ENCODE assay signal across 13 cellular contexts in genomic region chr11:130513132-130513531, GRCh38.
DNase-seq lines count a peak whose midpoint lies in the region; ATAC-seq lines count a peak whose summit lies in the region.
"Had no signal": no experiment of that assay in that cellular context is flagged by ENCODE, and none has a peak within 500 bp of the region (broad histone marks: within the 10 kb centered on the region; RNA-seq: fewer than 3 reads in every experiment).

No MANE protein-coding gene starts in this region.

- 0 out of 2 replicates have a peak, but pooled peaks cover 1% of the 10 kb centered on the region for H3K9me3 ChIP-seq in MG63

- DNase-seq in AG20443 (ENCODE audit: low spot score) (peak; percentile 58), MG63 (peak; percentile 72), amniotic epithelial cell (ENCODE audit: low read depth) (peak; percentile 23), left kidney (ENCODE audit: low read depth, low spot score) (peak; percentile 60)
- DNase-seq in naive thymus-derived CD8-positive, alpha-beta T cell = no peak
- DNase-seq in stimulated activated naive B cell treated with anti-CD40 and anti-IgM and Interleukin-4, amounts not matched to agents 10 μg/mL and 1 μg/mL and 100 μg/mL, for 72 hours = no peak
- no peak for DNase-seq in activated CD8-positive, alpha-beta memory T cell treated with anti-CD3 and anti-CD28 coated beads, Interleukin-2, amount 50 U/mL, for 48 hours
- DNase-seq: activated CD4-positive, alpha-beta T cell treated with anti-CD3 and anti-CD28 coated beads, Interleukin-2, amount 10 ng/mL, durations not matched to agents 7 days and 5 days; activated naive CD4-positive, alpha-beta T cell treated with anti-CD3 and anti-CD28 coated beads, Interleukin-2, amount 50 U/mL, for 16 hours; AML-193; NCI-H526 treated with DMSO at 0.1 percent for 48 hours had no signal

- no peak overlapping the region for H3K27ac Mint-ChIP-seq in naive thymus-derived CD8-positive, alpha-beta T cell
- H3K27ac Mint-ChIP-seq in stimulated activated naive B cell treated with anti-CD40 and anti-IgM and Interleukin-4, amounts not matched to agents 10 μg/mL and 1 μg/mL and 100 μg/mL, for 72 hours = no peak overlapping the region
- H3K27ac Mint-ChIP-seq: activated CD4-positive, alpha-beta T cell treated with anti-CD3 and anti-CD28 coated beads, Interleukin-2, amount 10 ng/mL, durations not matched to agents 7 days and 5 days; memory B cell had no signal

- ATAC-seq in HG02981 (IDR thresholded peaks at IDR 0.05; ENCODE audit: unreplicated experiment) = no peak
- ATAC-seq in naive thymus-derived CD8-positive, alpha-beta T cell = no peak
- no peak for ATAC-seq in stimulated activated naive B cell treated with anti-CD40 and anti-IgM and Interleukin-4, amounts not matched to agents 10 μg/mL and 1 μg/mL and 100 μg/mL, for 72 hours (replicated peaks)

- peaks cover 0 to 11% (median 0%) of the 10 kb centered on the region in 5 donors for H3K27me3 Mint-ChIP-seq in naive thymus-derived CD8-positive, alpha-beta T cell
- peaks cover 0 to 9% of the 10 kb centered on the region in 2 donors for H3K27me3 Mint-ChIP-seq in stimulated activated naive B cell treated with anti-CD40 and anti-IgM and Interleukin-4, amounts not matched to agents 10 μg/mL and 1 μg/mL and 100 μg/mL, for 72 hours
- H3K27me3 Mint-ChIP-seq: activated CD4-positive, alpha-beta T cell treated with anti-CD3 and anti-CD28 coated beads, Interleukin-2, amount 10 ng/mL, durations not matched to agents 7 days and 5 days had no signal

- peaks cover 0 to 10% (median 4%) of the 10 kb centered on the region in 9 donors for H3K9me3 Mint-ChIP-seq in naive thymus-derived CD8-positive, alpha-beta T cell
- H3K9me3 Mint-ChIP-seq in stimulated activated naive B cell treated with anti-CD40 and anti-IgM and Interleukin-4, amounts not matched to agents 10 μg/mL and 1 μg/mL and 100 μg/mL, for 72 hours = peaks cover 2 to 3% of the 10 kb centered on the region in 2 donors

- H3K36me3 ChIP-seq in MG63 = no peaks in the 10 kb centered on the region

- no peak overlapping the region for H3K4me3 Mint-ChIP-seq in naive thymus-derived CD8-positive, alpha-beta T cell
- H3K4me3 Mint-ChIP-seq in stimulated activated naive B cell treated with anti-CD40 and anti-IgM and Interleukin-4, amounts not matched to agents 10 μg/mL and 1 μg/mL and 100 μg/mL, for 72 hours = no peak overlapping the region
- H3K4me3 Mint-ChIP-seq: activated CD4-positive, alpha-beta T cell treated with anti-CD3 and anti-CD28 coated beads, Interleukin-2, amount 10 ng/mL, durations not matched to agents 7 days and 5 days; memory B cell had no signal

- no peak overlapping the region for H3K4me3 ChIP-seq in MG63

- no peaks in the 10 kb centered on the region for H3K27me3 ChIP-seq in MG63

- POLR2A ChIA-PET in naive thymus-derived CD8-positive, alpha-beta T cell (lab: Charles Lee) = no interaction called here

- H3K36me3 Mint-ChIP-seq in naive thymus-derived CD8-positive, alpha-beta T cell = peaks cover 0 to 13% (median 0%) of the 10 kb centered on the region in 3 donors
- H3K36me3 Mint-ChIP-seq in stimulated activated naive B cell treated with anti-CD40 and anti-IgM and Interleukin-4, amounts not matched to agents 10 μg/mL and 1 μg/mL and 100 μg/mL, for 72 hours = no peaks in the 10 kb centered on the region
- H3K36me3 Mint-ChIP-seq: memory B cell had no signal

- H3K4me1 Mint-ChIP-seq in naive thymus-derived CD8-positive, alpha-beta T cell = peaks cover 0 to 2% (median 0%) of the 10 kb centered on the region in 4 donors
- H3K4me1 Mint-ChIP-seq in stimulated activated naive B cell treated with anti-CD40 and anti-IgM and Interleukin-4, amounts not matched to agents 10 μg/mL and 1 μg/mL and 100 μg/mL, for 72 hours = no peaks in the 10 kb centered on the region
- H3K4me1 Mint-ChIP-seq: activated CD4-positive, alpha-beta T cell treated with anti-CD3 and anti-CD28 coated beads, Interleukin-2, amount 10 ng/mL, durations not matched to agents 7 days and 5 days; memory B cell had no signal

Comparison
In these comparisons a context has a peak if more than half of its experiments do, and no peak if none do; other contexts are left out.
1. DNase-seq: peak in AG20443 (single experiment), MG63 (single experiment), amniotic epithelial cell (single experiment) and left kidney (single experiment); none in naive thymus-derived CD8-positive, alpha-beta T cell (0 of 10), stimulated activated naive B cell treated with anti-CD40 and anti-IgM and Interleukin-4, amounts not matched to agents 10 μg/mL and 1 μg/mL and 100 μg/mL, for 72 hours (single experiment) and activated CD8-positive, alpha-beta memory T cell treated with anti-CD3 and anti-CD28 coated beads, Interleukin-2, amount 50 U/mL, for 48 hours (single experiment).